ENCODE assay signal across 1 cellular context in genomic region chr14:64444984-64445845, GRCh38.
TF ChIP-seq lines count a peak whose summit lies in the region.

No MANE protein-coding gene starts in this region.

TF ChIP-seq in GM23338, 12 proteins besides CTCF, POLR2A, EP300 and RAD21 (continued from another document):
- TF ChIP-seq ZNF462 (CRISPR knock-in tag; IDR thresholded peaks at IDR 0.05) (no peak), POLR2AphosphoS5 (IDR thresholded peaks at IDR 0.05; ENCODE audit: low read depth) (no peak), ZNF331 (CRISPR knock-in tag; IDR thresholded peaks at IDR 0.05; ENCODE audit: low read depth) (no peak), ETS1 (IDR thresholded peaks at IDR 0.05) (no peak)
TF ChIP-seq in GM23338: peak in this region for 0.
